In the genomic region with DNA sequence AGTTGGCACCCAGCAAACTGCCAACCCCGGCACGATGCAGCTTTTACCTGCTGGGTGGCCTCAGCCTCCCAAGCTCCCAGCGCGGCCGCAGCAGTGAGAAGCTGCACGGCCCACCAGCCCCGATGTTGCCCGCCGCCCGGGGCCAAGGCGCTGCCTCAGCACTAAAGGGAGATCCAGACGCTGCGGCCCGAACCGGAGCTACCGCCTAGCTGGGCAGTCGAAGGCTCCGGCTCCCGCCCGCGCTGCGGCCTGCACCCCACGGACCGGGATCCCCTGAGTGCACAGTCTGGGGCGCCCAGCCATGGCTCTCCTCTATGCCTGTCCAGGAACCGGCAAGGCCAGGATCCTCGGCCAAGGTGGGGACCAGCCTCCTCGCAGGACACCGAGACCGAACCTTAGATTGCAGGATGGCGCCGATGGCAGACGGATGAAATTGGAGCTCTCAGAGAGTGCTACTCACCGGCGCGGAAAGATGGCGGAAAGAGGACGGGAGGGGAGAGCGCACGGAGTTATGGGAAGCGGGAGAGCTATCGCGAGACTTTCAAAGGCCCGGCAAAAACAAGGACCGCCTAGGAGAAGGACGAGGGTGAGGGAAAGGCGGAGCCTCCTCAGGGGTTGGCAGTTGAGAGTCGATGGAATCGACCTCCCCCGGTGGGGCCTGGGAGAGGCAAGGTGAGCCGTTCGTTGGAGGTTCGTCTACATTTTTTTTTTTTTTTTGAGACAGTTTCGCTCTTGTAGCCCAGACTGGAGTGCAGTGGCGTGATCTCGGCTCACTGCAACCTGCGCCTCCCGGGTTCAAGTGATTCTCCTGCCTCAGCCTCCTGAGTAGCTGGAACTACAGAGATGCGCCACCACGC, we compare ENCODE assay signal across 8 cellular contexts. TPM values are rescaled to one million over a fixed set of nuclear protein-coding genes. Genes with fewer than 3 reads are reported as not detected.
A peak's percentile ranks its signal among the peaks of the same experiment; 100 is the strongest.
DNase-seq lines count a peak whose midpoint lies in the region; TF ChIP-seq lines count a peak whose summit lies in the region.

A gene (minus strand): TSS at position 485 of the 857 bp plus-strand sequence. CDS start 1,221 bp downstream, outside the sequence.

- H3K4me3 ChIP-seq in H7 (ENCODE audit: insufficient read depth, low read depth, low read length) = peak within 1 kb of the TSS; percentile 98
- peak within 1 kb of the TSS; percentile 83 for H3K4me3 ChIP-seq in fibroblast of pulmonary artery (replicated peaks; ENCODE audit: low read depth, low read length)

- TF ChIP-seq CTCF in fibroblast of pulmonary artery (IDR thresholded peaks at IDR 0.05; ENCODE audit: low read length, missing control alignments) (no peak), nephron (IDR thresholded peaks at IDR 0.05; ENCODE audit: unreplicated experiment in 3 of 3) (no peak)

- H3K27me3 Mint-ChIP-seq in nephron (ENCODE audit: low read depth) = no peaks in the 10 kb centered on the region
- no peaks in the 10 kb centered on the region for H3K27me3 Mint-ChIP-seq in stimulated activated naive CD8-positive, alpha-beta T cell treated with anti-CD3 and anti-CD28 coated beads, Interleukin-15, Interleukin-2, amounts not matched to agents 100 ng/mL and 50 ng/mL, for 24 hours

- peaks cover 74% of the 10 kb centered on the region for H3K36me3 Mint-ChIP-seq in nephron (ENCODE audit: low read depth)
- H3K36me3 Mint-ChIP-seq in stimulated activated naive CD8-positive, alpha-beta T cell treated with anti-CD3 and anti-CD28 coated beads, Interleukin-15, Interleukin-2, amounts not matched to agents 100 ng/mL and 50 ng/mL, for 24 hours (ENCODE audit: low read depth) = peaks cover 82% of the 10 kb centered on the region

- DNase-seq in ELF-1 (ENCODE audit: low read depth, low spot score) (peak; percentile 98), H7 (peak; percentile 96), M059J (ENCODE audit: low read depth) (peak; percentile 98), SHP77 (lab: John Stamatoyannopoulos, UW) (peak; percentile 95), fibroblast of pulmonary artery (ENCODE audit: low read depth) (peak; percentile 99)
- DNase-seq in activated effector memory CD4-positive, alpha-beta T cell treated with Interleukin-2 at 50 U/mL for 16 hours = peak; percentile 87

- H3K27me3 ChIP-seq in H7 (ENCODE audit: control insufficient read depth, insufficient read depth, low read length) = no peaks in the 10 kb centered on the region

- H3K4me3 Mint-ChIP-seq in nephron = peak within 1 kb of the TSS; percentile 94 to 99 (median 98)
- peak within 1 kb of the TSS; percentile 98 for H3K4me3 Mint-ChIP-seq in stimulated activated naive CD8-positive, alpha-beta T cell treated with anti-CD3 and anti-CD28 coated beads, Interleukin-15, Interleukin-2, amounts not matched to agents 100 ng/mL and 50 ng/mL, for 24 hours

- peaks cover 42% of the 10 kb centered on the region for H3K36me3 ChIP-seq in H7 (replicated peaks; ENCODE audit: control insufficient read depth, insufficient read depth, low read length)

- H3K27ac Mint-ChIP-seq in nephron = peak within 1 kb of the TSS; percentile 68 to 93 (median 91)
- H3K27ac Mint-ChIP-seq in stimulated activated naive CD8-positive, alpha-beta T cell treated with anti-CD3 and anti-CD28 coated beads, Interleukin-15, Interleukin-2, amounts not matched to agents 100 ng/mL and 50 ng/mL, for 24 hours = peak within 1 kb of the TSS; percentile 97

- H3K9me3 Mint-ChIP-seq in nephron = no peaks in the 10 kb centered on the region
- no peaks in the 10 kb centered on the region for H3K9me3 Mint-ChIP-seq in stimulated activated naive CD8-positive, alpha-beta T cell treated with anti-CD3 and anti-CD28 coated beads, Interleukin-15, Interleukin-2, amounts not matched to agents 100 ng/mL and 50 ng/mL, for 24 hours

- peaks cover 39% of the 10 kb centered on the region for H3K4me1 Mint-ChIP-seq in nephron
- peaks cover 61% of the 10 kb centered on the region for H3K4me1 Mint-ChIP-seq in stimulated activated naive CD8-positive, alpha-beta T cell treated with anti-CD3 and anti-CD28 coated beads, Interleukin-15, Interleukin-2, amounts not matched to agents 100 ng/mL and 50 ng/mL, for 24 hours (ENCODE audit: low read depth)

RNA-seq across cellular contexts. Expression of the gene that starts here (rescaled TPM):
- 1,053 and 1,235 TPM in 2 replicates for total RNA-seq in H7 (2014; rRNA removed; shearing (Covaris generic))
- total RNA-seq in M059J (2014; rRNA removed; shearing (Covaris generic)) = 1,701 and 1,980 TPM in 2 replicates

Comparison
In these comparisons a context has a peak if more than half of its experiments do, and no peak if none do; other contexts are left out.
1. Peak in every context shown above with its lines: DNase-seq and H3K4me3 ChIP-seq.